ENCODE assay signal across 1 cellular context in the genomic region with DNA sequence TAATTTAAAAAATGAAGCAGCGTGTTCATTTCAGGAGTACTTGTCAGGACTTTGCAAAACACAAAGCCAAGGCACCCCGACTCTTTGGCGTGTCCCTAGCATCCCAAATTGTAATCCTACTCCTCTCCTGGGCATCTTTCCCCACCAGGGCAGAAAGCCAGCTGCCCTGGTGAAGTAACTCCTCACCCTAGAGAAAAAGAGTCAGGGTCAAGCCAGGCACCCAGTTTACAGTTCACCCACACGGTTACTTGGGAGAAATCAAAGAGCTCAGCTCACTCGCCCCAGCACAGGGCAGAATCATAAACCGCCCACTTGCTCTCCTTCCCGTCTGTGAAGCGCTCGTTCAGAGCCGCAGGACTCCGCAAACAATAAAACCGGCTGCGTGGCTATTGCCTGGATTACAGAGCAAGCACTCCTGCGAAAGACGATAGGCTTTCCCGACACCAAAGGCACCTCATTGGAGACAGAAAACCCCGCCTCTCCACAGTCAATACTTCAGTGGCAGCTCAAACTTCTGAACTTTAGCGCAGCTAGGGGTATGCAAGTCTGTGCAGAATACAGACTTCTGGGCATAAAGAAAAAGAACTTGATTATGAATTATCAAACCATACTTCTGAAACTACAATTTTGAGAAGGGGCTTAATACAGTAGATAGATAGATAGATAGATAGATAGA.
TF ChIP-seq lines count a peak whose summit lies in the region.

No MANE protein-coding gene starts in this region.

TF ChIP-seq in HepG2, 621 proteins besides CTCF, POLR2A, EP300 and RAD21 (continued from another document and continues in another):
- TF ChIP-seq, protein P1, sequence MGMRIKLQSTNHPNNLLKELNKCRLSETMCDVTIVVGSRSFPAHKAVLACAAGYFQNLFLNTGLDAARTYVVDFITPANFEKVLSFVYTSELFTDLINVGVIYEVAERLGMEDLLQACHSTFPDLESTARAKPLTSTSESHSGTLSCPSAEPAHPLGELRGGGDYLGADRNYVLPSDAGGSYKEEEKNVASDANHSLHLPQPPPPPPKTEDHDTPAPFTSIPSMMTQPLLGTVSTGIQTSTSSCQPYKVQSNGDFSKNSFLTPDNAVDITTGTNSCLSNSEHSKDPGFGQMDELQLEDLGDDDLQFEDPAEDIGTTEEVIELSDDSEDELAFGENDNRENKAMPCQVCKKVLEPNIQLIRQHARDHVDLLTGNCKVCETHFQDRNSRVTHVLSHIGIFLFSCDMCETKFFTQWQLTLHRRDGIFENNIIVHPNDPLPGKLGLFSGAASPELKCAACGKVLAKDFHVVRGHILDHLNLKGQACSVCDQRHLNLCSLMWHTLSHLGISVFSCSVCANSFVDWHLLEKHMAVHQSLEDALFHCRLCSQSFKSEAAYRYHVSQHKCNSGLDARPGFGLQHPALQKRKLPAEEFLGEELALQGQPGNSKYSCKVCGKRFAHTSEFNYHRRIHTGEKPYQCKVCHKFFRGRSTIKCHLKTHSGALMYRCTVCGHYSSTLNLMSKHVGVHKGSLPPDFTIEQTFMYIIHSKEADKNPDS (CRISPR knock-in tag; IDR thresholded peaks at IDR 0.05), result no peak
- TF ChIP-seq PHF8 (CRISPR knock-in tag; IDR thresholded peaks at IDR 0.05) (peak; percentile 55), ZNF430 (CRISPR knock-in tag; IDR thresholded peaks at IDR 0.05) (peak; percentile 82; the same call in 1 of the 2 replicates), SIX4 (CRISPR knock-in tag; IDR thresholded peaks at IDR 0.05) (peak; percentile 25; the same call in 1 of the 2 replicates), NAIF1 (CRISPR knock-in tag; IDR thresholded peaks at IDR 0.05; ENCODE audit: borderline replicate concordance) (no peak), TIGD3 (CRISPR knock-in tag; IDR thresholded peaks at IDR 0.05; ENCODE audit: borderline replicate concordance) (no peak; the same call in 1 of the 2 replicates), CENPBD1 (CRISPR knock-in tag; IDR thresholded peaks at IDR 0.05; ENCODE audit: borderline replicate concordance, low read depth) (no peak), NBN (conservative IDR thresholded peaks at IDR 0.05) (no peak), E2F1 (CRISPR knock-in tag; IDR thresholded peaks at IDR 0.05) (no peak), ZBTB8A (CRISPR knock-in tag; IDR thresholded peaks at IDR 0.05; ENCODE audit: borderline replicate concordance, low read depth) (no peak), ZBTB4 (CRISPR knock-in tag; IDR thresholded peaks at IDR 0.05; ENCODE audit: borderline replicate concordance) (0 out of 2 replicates have a peak, but pooled peaks have one; percentile 22), HDAC6 (IDR thresholded peaks at IDR 0.05; ENCODE audit: low read depth, low read length) (no peak), KDM4B (CRISPR knock-in tag; IDR thresholded peaks at IDR 0.05) (peak; percentile 79; the same call in 1 of the 2 replicates), BRCA1 (CRISPR knock-in tag; IDR thresholded peaks at IDR 0.05) (peak; percentile 55; the same call in 1 of the 2 replicates), ZNF10 (CRISPR knock-in tag; IDR thresholded peaks at IDR 0.05; ENCODE audit: borderline replicate concordance, low read depth) (no peak), ZFP62 (CRISPR knock-in tag; IDR thresholded peaks at IDR 0.05) (no peak), MBD4 (IDR thresholded peaks at IDR 0.05; ENCODE audit: borderline replicate concordance, low read length) (0 out of 2 replicates have a peak, but pooled peaks have one; percentile 22), IKZF4 (CRISPR knock-in tag; IDR thresholded peaks at IDR 0.05; ENCODE audit: borderline replicate concordance, low read depth, not compliant biosample characterization) (no peak), SYNCRIP (IDR thresholded peaks at IDR 0.05; ENCODE audit: insufficient read depth, low read depth, low read length) (no peak), ZNF382 (CRISPR knock-in tag; IDR thresholded peaks at IDR 0.05; ENCODE audit: borderline replicate concordance) (no peak), ZNF180 (CRISPR knock-in tag; IDR thresholded peaks at IDR 0.05; ENCODE audit: borderline replicate concordance, low read depth) (no peak), HOXA9 (CRISPR knock-in tag; IDR thresholded peaks at IDR 0.05; ENCODE audit: borderline replicate concordance) (no peak), REPIN1 (CRISPR knock-in tag; IDR thresholded peaks at IDR 0.05; ENCODE audit: borderline replicate concordance, low read depth) (peak; percentile 80), ZNF563 (CRISPR knock-in tag; IDR thresholded peaks at IDR 0.05) (no peak), IRF2 (CRISPR knock-in tag; IDR thresholded peaks at IDR 0.05) (peak; percentile 87), HIVEP1 (CRISPR knock-in tag; IDR thresholded peaks at IDR 0.05) (no peak; the same call in 1 of the 2 replicates), SRY (CRISPR knock-in tag; IDR thresholded peaks at IDR 0.05) (no peak), ZNF383 (CRISPR knock-in tag; IDR thresholded peaks at IDR 0.05; ENCODE audit: borderline replicate concordance) (peak; percentile 85; the same call in 1 of the 2 replicates), ZNF275 (CRISPR knock-in tag; IDR thresholded peaks at IDR 0.05; ENCODE audit: borderline replicate concordance) (0 out of 2 replicates have a peak, but pooled peaks have one; percentile 56), ZNF232 (CRISPR knock-in tag; IDR thresholded peaks at IDR 0.05; ENCODE audit: borderline replicate concordance) (peak; percentile 55; the same call in 1 of the 2 replicates), CBX5 (CRISPR knock-in tag; IDR thresholded peaks at IDR 0.05; ENCODE audit: borderline replicate concordance) (peak; percentile 64; the same call in 1 of the 2 replicates), ZNF101 (CRISPR knock-in tag; IDR thresholded peaks at IDR 0.05; ENCODE audit: borderline replicate concordance, low read depth) (no peak), ZNF83 (CRISPR knock-in tag; IDR thresholded peaks at IDR 0.05; ENCODE audit: borderline replicate concordance) (no peak), KLF11 (CRISPR knock-in tag; IDR thresholded peaks at IDR 0.05) (peak; percentile 89; the same call in 1 of the 2 replicates), ZNF557 (CRISPR knock-in tag; IDR thresholded peaks at IDR 0.05) (no peak), HNRNPH1 (optimal IDR thresholded peaks at IDR 0.05; ENCODE audit: low read depth, low read length) (no peak), TP53 (CRISPR knock-in tag; conservative IDR thresholded peaks at IDR 0.05) (no peak; the same call in 1 of the 2 replicates), PRPF4 (IDR thresholded peaks at IDR 0.05; ENCODE audit: low read depth, low read length, poor library complexity, severe bottlenecking) (no peak), DR1 (CRISPR knock-in tag; IDR thresholded peaks at IDR 0.05) (peak; percentile 65), JUND (CRISPR knock-in tag; IDR thresholded peaks at IDR 0.05) (no peak), PRMT3 (CRISPR knock-in tag; IDR thresholded peaks at IDR 0.05; ENCODE audit: borderline replicate concordance, low read depth) (no peak), NR3C1 (CRISPR knock-in tag; IDR thresholded peaks at IDR 0.05) (no peak)
- TF ChIP-seq, protein P2, sequence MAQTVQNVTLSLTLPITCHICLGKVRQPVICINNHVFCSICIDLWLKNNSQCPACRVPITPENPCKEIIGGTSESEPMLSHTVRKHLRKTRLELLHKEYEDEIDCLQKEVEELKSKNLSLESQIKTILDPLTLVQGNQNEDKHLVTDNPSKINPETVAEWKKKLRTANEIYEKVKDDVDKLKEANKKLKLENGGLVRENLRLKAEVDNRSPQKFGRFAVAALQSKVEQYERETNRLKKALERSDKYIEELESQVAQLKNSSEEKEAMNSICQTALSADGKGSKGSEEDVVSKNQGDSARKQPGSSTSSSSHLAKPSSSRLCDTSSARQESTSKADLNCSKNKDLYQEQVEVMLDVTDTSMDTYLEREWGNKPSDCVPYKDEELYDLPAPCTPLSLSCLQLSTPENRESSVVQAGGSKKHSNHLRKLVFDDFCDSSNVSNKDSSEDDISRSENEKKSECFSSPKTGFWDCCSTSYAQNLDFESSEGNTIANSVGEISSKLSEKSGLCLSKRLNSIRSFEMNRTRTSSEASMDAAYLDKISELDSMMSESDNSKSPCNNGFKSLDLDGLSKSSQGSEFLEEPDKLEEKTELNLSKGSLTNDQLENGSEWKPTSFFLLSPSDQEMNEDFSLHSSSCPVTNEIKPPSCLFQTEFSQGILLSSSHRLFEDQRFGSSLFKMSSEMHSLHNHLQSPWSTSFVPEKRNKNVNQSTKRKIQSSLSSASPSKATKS (CRISPR knock-in tag; IDR thresholded peaks at IDR 0.05), result no peak
- TF ChIP-seq, protein P3, sequence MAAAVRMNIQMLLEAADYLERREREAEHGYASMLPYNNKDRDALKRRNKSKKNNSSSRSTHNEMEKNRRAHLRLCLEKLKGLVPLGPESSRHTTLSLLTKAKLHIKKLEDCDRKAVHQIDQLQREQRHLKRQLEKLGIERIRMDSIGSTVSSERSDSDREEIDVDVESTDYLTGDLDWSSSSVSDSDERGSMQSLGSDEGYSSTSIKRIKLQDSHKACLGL (CRISPR knock-in tag; IDR thresholded peaks at IDR 0.05), result no peak
- TF ChIP-seq, protein P4, sequence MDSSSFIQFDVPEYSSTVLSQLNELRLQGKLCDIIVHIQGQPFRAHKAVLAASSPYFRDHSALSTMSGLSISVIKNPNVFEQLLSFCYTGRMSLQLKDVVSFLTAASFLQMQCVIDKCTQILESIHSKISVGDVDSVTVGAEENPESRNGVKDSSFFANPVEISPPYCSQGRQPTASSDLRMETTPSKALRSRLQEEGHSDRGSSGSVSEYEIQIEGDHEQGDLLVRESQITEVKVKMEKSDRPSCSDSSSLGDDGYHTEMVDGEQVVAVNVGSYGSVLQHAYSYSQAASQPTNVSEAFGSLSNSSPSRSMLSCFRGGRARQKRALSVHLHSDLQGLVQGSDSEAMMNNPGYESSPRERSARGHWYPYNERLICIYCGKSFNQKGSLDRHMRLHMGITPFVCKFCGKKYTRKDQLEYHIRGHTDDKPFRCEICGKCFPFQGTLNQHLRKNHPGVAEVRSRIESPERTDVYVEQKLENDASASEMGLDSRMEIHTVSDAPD (CRISPR knock-in tag; IDR thresholded peaks at IDR 0.05), result 0 out of 2 replicates have a peak, but pooled peaks have one; percentile 73
- TF ChIP-seq, protein P5, sequence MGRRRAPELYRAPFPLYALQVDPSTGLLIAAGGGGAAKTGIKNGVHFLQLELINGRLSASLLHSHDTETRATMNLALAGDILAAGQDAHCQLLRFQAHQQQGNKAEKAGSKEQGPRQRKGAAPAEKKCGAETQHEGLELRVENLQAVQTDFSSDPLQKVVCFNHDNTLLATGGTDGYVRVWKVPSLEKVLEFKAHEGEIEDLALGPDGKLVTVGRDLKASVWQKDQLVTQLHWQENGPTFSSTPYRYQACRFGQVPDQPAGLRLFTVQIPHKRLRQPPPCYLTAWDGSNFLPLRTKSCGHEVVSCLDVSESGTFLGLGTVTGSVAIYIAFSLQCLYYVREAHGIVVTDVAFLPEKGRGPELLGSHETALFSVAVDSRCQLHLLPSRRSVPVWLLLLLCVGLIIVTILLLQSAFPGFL (CRISPR knock-in tag; IDR thresholded peaks at IDR 0.05), result no peak
- TF ChIP-seq, protein P6, sequence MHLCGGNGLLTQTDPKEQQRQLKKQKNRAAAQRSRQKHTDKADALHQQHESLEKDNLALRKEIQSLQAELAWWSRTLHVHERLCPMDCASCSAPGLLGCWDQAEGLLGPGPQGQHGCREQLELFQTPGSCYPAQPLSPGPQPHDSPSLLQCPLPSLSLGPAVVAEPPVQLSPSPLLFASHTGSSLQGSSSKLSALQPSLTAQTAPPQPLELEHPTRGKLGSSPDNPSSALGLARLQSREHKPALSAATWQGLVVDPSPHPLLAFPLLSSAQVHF (CRISPR knock-in tag; IDR thresholded peaks at IDR 0.05), result no peak
